Comparison of ENCODE assay signal across 2 cellular contexts in the genomic region with DNA sequence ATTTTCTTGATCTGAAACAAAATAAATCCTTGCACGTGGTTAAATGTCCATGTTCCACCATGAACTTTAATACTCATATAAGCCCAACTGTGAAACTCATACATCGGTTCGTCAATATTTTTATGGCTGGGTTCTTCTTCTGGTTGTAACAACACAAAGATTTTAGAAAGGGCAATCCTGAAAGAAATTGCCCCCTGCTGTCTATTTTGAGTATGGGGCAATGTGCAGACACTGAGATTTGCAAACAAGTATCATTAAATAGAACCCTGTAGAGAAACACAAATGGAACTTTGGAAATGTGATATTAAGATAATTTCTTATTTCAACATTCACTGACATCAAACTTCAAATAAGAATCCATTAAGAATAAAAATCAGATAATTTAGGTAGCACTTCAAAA.
TF ChIP-seq lines count a peak whose summit lies in the region.

No MANE protein-coding gene starts in this region.

TF ChIP-seq in SK-N-SH, 30 proteins besides CTCF, POLR2A, EP300 and RAD21 (continued from another document):
- TF ChIP-seq, protein P1, sequence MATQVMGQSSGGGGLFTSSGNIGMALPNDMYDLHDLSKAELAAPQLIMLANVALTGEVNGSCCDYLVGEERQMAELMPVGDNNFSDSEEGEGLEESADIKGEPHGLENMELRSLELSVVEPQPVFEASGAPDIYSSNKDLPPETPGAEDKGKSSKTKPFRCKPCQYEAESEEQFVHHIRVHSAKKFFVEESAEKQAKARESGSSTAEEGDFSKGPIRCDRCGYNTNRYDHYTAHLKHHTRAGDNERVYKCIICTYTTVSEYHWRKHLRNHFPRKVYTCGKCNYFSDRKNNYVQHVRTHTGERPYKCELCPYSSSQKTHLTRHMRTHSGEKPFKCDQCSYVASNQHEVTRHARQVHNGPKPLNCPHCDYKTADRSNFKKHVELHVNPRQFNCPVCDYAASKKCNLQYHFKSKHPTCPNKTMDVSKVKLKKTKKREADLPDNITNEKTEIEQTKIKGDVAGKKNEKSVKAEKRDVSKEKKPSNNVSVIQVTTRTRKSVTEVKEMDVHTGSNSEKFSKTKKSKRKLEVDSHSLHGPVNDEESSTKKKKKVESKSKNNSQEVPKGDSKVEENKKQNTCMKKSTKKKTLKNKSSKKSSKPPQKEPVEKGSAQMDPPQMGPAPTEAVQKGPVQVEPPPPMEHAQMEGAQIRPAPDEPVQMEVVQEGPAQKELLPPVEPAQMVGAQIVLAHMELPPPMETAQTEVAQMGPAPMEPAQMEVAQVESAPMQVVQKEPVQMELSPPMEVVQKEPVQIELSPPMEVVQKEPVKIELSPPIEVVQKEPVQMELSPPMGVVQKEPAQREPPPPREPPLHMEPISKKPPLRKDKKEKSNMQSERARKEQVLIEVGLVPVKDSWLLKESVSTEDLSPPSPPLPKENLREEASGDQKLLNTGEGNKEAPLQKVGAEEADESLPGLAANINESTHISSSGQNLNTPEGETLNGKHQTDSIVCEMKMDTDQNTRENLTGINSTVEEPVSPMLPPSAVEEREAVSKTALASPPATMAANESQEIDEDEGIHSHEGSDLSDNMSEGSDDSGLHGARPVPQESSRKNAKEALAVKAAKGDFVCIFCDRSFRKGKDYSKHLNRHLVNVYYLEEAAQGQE (IDR thresholded peaks at IDR 0.05; ENCODE audit: low read depth, low read length) = no peak
- TF ChIP-seq, protein P2, sequence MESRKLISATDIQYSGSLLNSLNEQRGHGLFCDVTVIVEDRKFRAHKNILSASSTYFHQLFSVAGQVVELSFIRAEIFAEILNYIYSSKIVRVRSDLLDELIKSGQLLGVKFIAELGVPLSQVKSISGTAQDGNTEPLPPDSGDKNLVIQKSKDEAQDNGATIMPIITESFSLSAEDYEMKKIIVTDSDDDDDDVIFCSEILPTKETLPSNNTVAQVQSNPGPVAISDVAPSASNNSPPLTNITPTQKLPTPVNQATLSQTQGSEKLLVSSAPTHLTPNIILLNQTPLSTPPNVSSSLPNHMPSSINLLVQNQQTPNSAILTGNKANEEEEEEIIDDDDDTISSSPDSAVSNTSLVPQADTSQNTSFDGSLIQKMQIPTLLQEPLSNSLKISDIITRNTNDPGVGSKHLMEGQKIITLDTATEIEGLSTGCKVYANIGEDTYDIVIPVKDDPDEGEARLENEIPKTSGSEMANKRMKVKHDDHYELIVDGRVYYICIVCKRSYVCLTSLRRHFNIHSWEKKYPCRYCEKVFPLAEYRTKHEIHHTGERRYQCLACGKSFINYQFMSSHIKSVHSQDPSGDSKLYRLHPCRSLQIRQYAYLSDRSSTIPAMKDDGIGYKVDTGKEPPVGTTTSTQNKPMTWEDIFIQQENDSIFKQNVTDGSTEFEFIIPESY (IDR thresholded peaks at IDR 0.05; ENCODE audit: borderline replicate concordance, low read depth) = no peak
- TF ChIP-seq, protein P3, sequence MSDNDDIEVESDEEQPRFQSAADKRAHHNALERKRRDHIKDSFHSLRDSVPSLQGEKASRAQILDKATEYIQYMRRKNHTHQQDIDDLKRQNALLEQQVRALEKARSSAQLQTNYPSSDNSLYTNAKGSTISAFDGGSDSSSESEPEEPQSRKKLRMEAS (IDR thresholded peaks at IDR 0.05; ENCODE audit: low read depth) = no peak
- TF ChIP-seq, protein P4, sequence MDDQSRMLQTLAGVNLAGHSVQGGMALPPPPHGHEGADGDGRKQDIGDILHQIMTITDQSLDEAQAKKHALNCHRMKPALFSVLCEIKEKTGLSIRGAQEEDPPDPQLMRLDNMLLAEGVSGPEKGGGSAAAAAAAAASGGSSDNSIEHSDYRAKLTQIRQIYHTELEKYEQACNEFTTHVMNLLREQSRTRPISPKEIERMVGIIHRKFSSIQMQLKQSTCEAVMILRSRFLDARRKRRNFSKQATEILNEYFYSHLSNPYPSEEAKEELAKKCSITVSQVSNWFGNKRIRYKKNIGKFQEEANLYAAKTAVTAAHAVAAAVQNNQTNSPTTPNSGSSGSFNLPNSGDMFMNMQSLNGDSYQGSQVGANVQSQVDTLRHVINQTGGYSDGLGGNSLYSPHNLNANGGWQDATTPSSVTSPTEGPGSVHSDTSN (IDR thresholded peaks at IDR 0.05) = no peak
- TF ChIP-seq TCF12 (IDR thresholded peaks at IDR 0.05) (no peak), EZH2phosphoT487 (IDR thresholded peaks at IDR 0.05; ENCODE audit: borderline replicate concordance, low read depth) (no peak), FOSL2 (IDR thresholded peaks at IDR 0.05; ENCODE audit: borderline replicate concordance, low read depth) (no peak), SIN3A (IDR thresholded peaks at IDR 0.05; ENCODE audit: borderline replicate concordance, low read depth, low read length) (no peak), TEAD4 (IDR thresholded peaks at IDR 0.05; ENCODE audit: borderline replicate concordance, insufficient read depth) (no peak), TAF1 (IDR thresholded peaks at IDR 0.05; ENCODE audit: borderline replicate concordance, low read depth, low read length) (no peak), RXRA (IDR thresholded peaks at IDR 0.05; ENCODE audit: borderline replicate concordance, low read depth) (no peak), ELF1 (IDR thresholded peaks at IDR 0.05) (no peak), RCOR1 (IDR thresholded peaks at IDR 0.05; ENCODE audit: low read length) (no peak)

TF ChIP-seq in SK-N-SH treated with all-trans-retinoic acid at 6 μM for 48 hours, 23 proteins besides CTCF, POLR2A, EP300 and RAD21 (continued from another document):
- TF ChIP-seq, protein P5, sequence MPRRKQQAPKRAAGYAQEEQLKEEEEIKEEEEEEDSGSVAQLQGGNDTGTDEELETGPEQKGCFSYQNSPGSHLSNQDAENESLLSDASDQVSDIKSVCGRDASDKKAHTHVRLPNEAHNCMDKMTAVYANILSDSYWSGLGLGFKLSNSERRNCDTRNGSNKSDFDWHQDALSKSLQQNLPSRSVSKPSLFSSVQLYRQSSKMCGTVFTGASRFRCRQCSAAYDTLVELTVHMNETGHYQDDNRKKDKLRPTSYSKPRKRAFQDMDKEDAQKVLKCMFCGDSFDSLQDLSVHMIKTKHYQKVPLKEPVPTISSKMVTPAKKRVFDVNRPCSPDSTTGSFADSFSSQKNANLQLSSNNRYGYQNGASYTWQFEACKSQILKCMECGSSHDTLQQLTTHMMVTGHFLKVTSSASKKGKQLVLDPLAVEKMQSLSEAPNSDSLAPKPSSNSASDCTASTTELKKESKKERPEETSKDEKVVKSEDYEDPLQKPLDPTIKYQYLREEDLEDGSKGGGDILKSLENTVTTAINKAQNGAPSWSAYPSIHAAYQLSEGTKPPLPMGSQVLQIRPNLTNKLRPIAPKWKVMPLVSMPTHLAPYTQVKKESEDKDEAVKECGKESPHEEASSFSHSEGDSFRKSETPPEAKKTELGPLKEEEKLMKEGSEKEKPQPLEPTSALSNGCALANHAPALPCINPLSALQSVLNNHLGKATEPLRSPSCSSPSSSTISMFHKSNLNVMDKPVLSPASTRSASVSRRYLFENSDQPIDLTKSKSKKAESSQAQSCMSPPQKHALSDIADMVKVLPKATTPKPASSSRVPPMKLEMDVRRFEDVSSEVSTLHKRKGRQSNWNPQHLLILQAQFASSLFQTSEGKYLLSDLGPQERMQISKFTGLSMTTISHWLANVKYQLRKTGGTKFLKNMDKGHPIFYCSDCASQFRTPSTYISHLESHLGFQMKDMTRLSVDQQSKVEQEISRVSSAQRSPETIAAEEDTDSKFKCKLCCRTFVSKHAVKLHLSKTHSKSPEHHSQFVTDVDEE (CRISPR knock-in tag; IDR thresholded peaks at IDR 0.05) = no peak
- TF ChIP-seq PPARA (CRISPR knock-in tag; IDR thresholded peaks at IDR 0.05; ENCODE audit: borderline replicate concordance) (no peak), RARB (CRISPR knock-in tag; IDR thresholded peaks at IDR 0.05) (no peak), ZNF8 (CRISPR knock-in tag; IDR thresholded peaks at IDR 0.05) (no peak), ZNF70 (CRISPR knock-in tag; IDR thresholded peaks at IDR 0.05) (no peak), TCF4 (CRISPR knock-in tag; IDR thresholded peaks at IDR 0.05; ENCODE audit: borderline replicate concordance) (no peak), GLIS3 (CRISPR knock-in tag; IDR thresholded peaks at IDR 0.05) (no peak), CSDC2 (CRISPR knock-in tag; IDR thresholded peaks at IDR 0.05) (no peak)
- TF ChIP-seq, protein P6, sequence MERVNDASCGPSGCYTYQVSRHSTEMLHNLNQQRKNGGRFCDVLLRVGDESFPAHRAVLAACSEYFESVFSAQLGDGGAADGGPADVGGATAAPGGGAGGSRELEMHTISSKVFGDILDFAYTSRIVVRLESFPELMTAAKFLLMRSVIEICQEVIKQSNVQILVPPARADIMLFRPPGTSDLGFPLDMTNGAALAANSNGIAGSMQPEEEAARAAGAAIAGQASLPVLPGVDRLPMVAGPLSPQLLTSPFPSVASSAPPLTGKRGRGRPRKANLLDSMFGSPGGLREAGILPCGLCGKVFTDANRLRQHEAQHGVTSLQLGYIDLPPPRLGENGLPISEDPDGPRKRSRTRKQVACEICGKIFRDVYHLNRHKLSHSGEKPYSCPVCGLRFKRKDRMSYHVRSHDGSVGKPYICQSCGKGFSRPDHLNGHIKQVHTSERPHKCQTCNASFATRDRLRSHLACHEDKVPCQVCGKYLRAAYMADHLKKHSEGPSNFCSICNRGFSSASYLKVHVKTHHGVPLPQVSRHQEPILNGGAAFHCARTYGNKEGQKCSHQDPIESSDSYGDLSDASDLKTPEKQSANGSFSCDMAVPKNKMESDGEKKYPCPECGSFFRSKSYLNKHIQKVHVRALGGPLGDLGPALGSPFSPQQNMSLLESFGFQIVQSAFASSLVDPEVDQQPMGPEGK (CRISPR knock-in tag; IDR thresholded peaks at IDR 0.05; ENCODE audit: borderline replicate concordance) = no peak
- TF ChIP-seq, protein P7, sequence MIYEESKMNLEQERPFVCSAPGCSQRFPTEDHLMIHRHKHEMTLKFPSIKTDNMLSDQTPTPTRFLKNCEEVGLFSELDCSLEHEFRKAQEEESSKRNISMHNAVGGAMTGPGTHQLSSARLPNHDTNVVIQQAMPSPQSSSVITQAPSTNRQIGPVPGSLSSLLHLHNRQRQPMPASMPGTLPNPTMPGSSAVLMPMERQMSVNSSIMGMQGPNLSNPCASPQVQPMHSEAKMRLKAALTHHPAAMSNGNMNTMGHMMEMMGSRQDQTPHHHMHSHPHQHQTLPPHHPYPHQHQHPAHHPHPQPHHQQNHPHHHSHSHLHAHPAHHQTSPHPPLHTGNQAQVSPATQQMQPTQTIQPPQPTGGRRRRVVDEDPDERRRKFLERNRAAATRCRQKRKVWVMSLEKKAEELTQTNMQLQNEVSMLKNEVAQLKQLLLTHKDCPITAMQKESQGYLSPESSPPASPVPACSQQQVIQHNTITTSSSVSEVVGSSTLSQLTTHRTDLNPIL (CRISPR knock-in tag; IDR thresholded peaks at IDR 0.05; ENCODE audit: low read depth) = no peak
- TF ChIP-seq, protein P8, sequence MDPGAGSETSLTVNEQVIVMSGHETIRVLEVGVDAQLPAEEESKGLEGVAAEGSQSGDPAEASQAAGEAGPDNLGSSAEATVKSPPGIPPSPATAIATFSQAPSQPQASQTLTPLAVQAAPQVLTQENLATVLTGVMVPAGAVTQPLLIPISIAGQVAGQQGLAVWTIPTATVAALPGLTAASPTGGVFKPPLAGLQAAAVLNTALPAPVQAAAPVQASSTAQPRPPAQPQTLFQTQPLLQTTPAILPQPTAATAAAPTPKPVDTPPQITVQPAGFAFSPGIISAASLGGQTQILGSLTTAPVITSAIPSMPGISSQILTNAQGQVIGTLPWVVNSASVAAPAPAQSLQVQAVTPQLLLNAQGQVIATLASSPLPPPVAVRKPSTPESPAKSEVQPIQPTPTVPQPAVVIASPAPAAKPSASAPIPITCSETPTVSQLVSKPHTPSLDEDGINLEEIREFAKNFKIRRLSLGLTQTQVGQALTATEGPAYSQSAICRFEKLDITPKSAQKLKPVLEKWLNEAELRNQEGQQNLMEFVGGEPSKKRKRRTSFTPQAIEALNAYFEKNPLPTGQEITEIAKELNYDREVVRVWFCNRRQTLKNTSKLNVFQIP (CRISPR knock-in tag; IDR thresholded peaks at IDR 0.05; ENCODE audit: borderline replicate concordance, low read depth) = no peak
